In genomic region chr19:5628919-5629481, GRCh38 we compare ENCODE assay signal across 10 cellular contexts. TPM values are rescaled to one million over a fixed set of nuclear protein-coding genes. Genes with fewer than 3 reads are reported as not detected.
A peak's percentile ranks its signal among the peaks of the same experiment; 100 is the strongest.
DNase-seq lines count a peak whose midpoint lies in the region; ATAC-seq and TF ChIP-seq lines count a peak whose summit lies in the region.
"Had no signal": no experiment of that assay in that cellular context is flagged by ENCODE, and none has a peak within 500 bp of the region (broad histone marks: within the 10 kb centered on the region; RNA-seq: fewer than 3 reads in every experiment).

No MANE protein-coding gene starts in this region.

- H2AFZ ChIP-seq in DND-41 (ENCODE audit: low read depth, low read length) (no peak overlapping the region), Loucy (ENCODE audit: low read length) (no peak overlapping the region)

- H3K4me3 ChIP-seq in DND-41 (ENCODE audit: low read depth in 1 of 2, low read length in 2 of 2) (no peak overlapping the region), Loucy (ENCODE audit: low read length, poor library complexity, severe bottlenecking) (peak overlapping the region; percentile 100), neutrophil (ENCODE audit: low read depth in 1 of 2, low read length in 1 of 2) (peak overlapping the region in 1 of 2 experiments; percentile 5), coronary artery (no peak overlapping the region)

- CTCF ChIA-PET in activated CD4-positive, alpha-beta memory T cell treated with anti-CD3 and anti-CD28 coated beads, Interleukin-2, amount 10 ng/mL, durations not matched to agents 7 days and 5 days (lab: Charles Lee), result no interaction called here

- POLR2A ChIA-PET in activated CD4-positive, alpha-beta memory T cell treated with anti-CD3 and anti-CD28 coated beads, Interleukin-2, amount 10 ng/mL, durations not matched to agents 7 days and 5 days (lab: Charles Lee), result interaction anchor here (0.8 kb wide), 1 partner anchor 44 kb away, joined by 3 read pairs; no protein-coding TSS in a partner anchor

- H3K27ac Mint-ChIP-seq in activated CD4-positive, alpha-beta memory T cell treated with anti-CD3 and anti-CD28 coated beads, Interleukin-2, amount 10 ng/mL, durations not matched to agents 7 days and 5 days, result peak overlapping the region; percentile 9

- H3F3A ChIP-seq in Loucy (ENCODE audit: low read depth), result no peaks in the 10 kb centered on the region

- H3K9me2 ChIP-seq in Loucy (replicated peaks; ENCODE audit: low read depth, low read length), result no peaks in the 10 kb centered on the region

- peak overlapping the region; percentile 28 for H3K4me2 ChIP-seq in DND-41 (ENCODE audit: insufficient read depth, low read length)
- peak overlapping the region; percentile 99 for H3K4me2 ChIP-seq in Loucy (ENCODE audit: low read depth, low read length, poor library complexity, severe bottlenecking)

- DNase-seq in DND-41, result no peak
- no peak for DNase-seq in activated CD4-positive, alpha-beta memory T cell treated with anti-CD3 and anti-CD28 coated beads, Interleukin-2, amount 10 ng/mL, durations not matched to agents 7 days and 5 days
- DNase-seq in coronary artery (ENCODE audit: low spot score), result no peak
- DNase-seq in DMS53 treated with DMSO at 0.1 percent for 48 hours (lab: John Stamatoyannopoulos, UW; ENCODE audit: unreplicated experiment), result no peak
- DNase-seq: left ventricle myocardium superior, NCI-H524 treated with DMSO at 0.1 percent for 48 hours had no signal

- H3K27ac ChIP-seq in DND-41 (ENCODE audit: low read length), result no peak overlapping the region
- H3K27ac ChIP-seq in neutrophil, result peak overlapping the region; percentile 78
- no peak overlapping the region for H3K27ac ChIP-seq in coronary artery

- H3K27me3 ChIP-seq in DND-41 (ENCODE audit: insufficient read depth, low read length, poor library complexity) (no peaks in the 10 kb centered on the region), Loucy (ENCODE audit: insufficient read depth, low read length, poor library complexity, severe bottlenecking) (no peaks in the 10 kb centered on the region), neutrophil (no peaks in the 10 kb centered on the region)

- H3K9me3 ChIP-seq in DND-41 (ENCODE audit: insufficient read depth, low read length, severe bottlenecking), result no peaks in the 10 kb centered on the region
- no peaks in the 10 kb centered on the region for H3K9me3 ChIP-seq in Loucy (ENCODE audit: insufficient read depth, low read depth, low read length)
- no peaks in the 10 kb centered on the region for H3K9me3 ChIP-seq in neutrophil

- H3K27me3 Mint-ChIP-seq in activated CD4-positive, alpha-beta memory T cell treated with anti-CD3 and anti-CD28 coated beads, Interleukin-2, amount 10 ng/mL, durations not matched to agents 7 days and 5 days, result no peaks in the 10 kb centered on the region

- H4K20me1 ChIP-seq in DND-41 (ENCODE audit: insufficient read depth, low read length) (peaks cover 90% of the 10 kb centered on the region), Loucy (ENCODE audit: insufficient read depth, low read length, poor library complexity, severe bottlenecking) (peaks cover 94% of the 10 kb centered on the region)

- peaks cover 88% of the 10 kb centered on the region for H3K36me3 ChIP-seq in DND-41 (ENCODE audit: insufficient read depth, low read length)
- H3K36me3 ChIP-seq in Loucy (ENCODE audit: insufficient read depth, low read length), result peaks cover 60% of the 10 kb centered on the region
- H3K36me3 ChIP-seq in neutrophil, result peaks cover 33% of the 10 kb centered on the region

- TF ChIP-seq CTCF in DND-41 (IDR thresholded peaks at IDR 0.05; ENCODE audit: borderline replicate concordance, extremely low read depth, low read length, poor library complexity, severe bottlenecking) (no peak), Loucy (conservative IDR thresholded peaks at IDR 0.05; ENCODE audit: low read length) (no peak), neutrophil (IDR thresholded peaks at IDR 0.05) (no peak), coronary artery (IDR thresholded peaks at IDR 0.05) (no peak)

- H3K9ac ChIP-seq in DND-41 (ENCODE audit: low read depth, low read length) (no peak overlapping the region), Loucy (ENCODE audit: low read depth, low read length, poor library complexity, severe bottlenecking) (peak overlapping the region; percentile 30)

- H3K4me1 ChIP-seq in DND-41 (ENCODE audit: insufficient read depth, low read length) (peaks cover 49% of the 10 kb centered on the region), Loucy (ENCODE audit: insufficient read depth, low read length, poor library complexity, severe bottlenecking) (peaks cover 63% of the 10 kb centered on the region), neutrophil (ENCODE audit: control insufficient read depth in 1 of 2, insufficient read depth in 1 of 2, low read depth in 1 of 2, low read length in 1 of 2) (peaks cover 78 to 79% of the 10 kb centered on the region in 2 experiments)

- H3K79me2 ChIP-seq in DND-41 (ENCODE audit: insufficient read depth, low read length) (peaks cover 98% of the 10 kb centered on the region), Loucy (ENCODE audit: insufficient read depth, low read length) (peaks cover 100% of the 10 kb centered on the region)

- no peaks in the 10 kb centered on the region for H3K9me3 Mint-ChIP-seq in activated CD4-positive, alpha-beta memory T cell treated with anti-CD3 and anti-CD28 coated beads, Interleukin-2, amount 10 ng/mL, durations not matched to agents 7 days and 5 days

- H3K4me1 Mint-ChIP-seq in activated CD4-positive, alpha-beta memory T cell treated with anti-CD3 and anti-CD28 coated beads, Interleukin-2, amount 10 ng/mL, durations not matched to agents 7 days and 5 days, result peaks cover 79% of the 10 kb centered on the region

- ATAC-seq in DND-41 (ENCODE audit: insufficient read depth, low read depth) (no peak), GM21619 (IDR thresholded peaks at IDR 0.05; ENCODE audit: unreplicated experiment) (no peak), GM21423 (IDR thresholded peaks at IDR 0.05; ENCODE audit: unreplicated experiment) (no peak)
- ATAC-seq: left ventricle myocardium superior had no signal

- no peak overlapping the region for H3K4me3 Mint-ChIP-seq in activated CD4-positive, alpha-beta memory T cell treated with anti-CD3 and anti-CD28 coated beads, Interleukin-2, amount 10 ng/mL, durations not matched to agents 7 days and 5 days

- H3K36me3 Mint-ChIP-seq in activated CD4-positive, alpha-beta memory T cell treated with anti-CD3 and anti-CD28 coated beads, Interleukin-2, amount 10 ng/mL, durations not matched to agents 7 days and 5 days (ENCODE audit: low read depth), result peaks cover 80% of the 10 kb centered on the region

RNA-seq across cellular contexts. Expression of gene SAFB, which starts 6.1 kb away (rescaled TPM):
- 100 to 1,000 TPM; 124 to 126 TPM for total RNA-seq in activated CD4-positive, alpha-beta memory T cell treated with anti-CD3 and anti-CD28 coated beads, Interleukin-2, amount 10 ng/mL, durations not matched to agents 7 days and 5 days

RNA-seq across cellular contexts. Expression of gene SAFB2, which starts 6.4 kb away (rescaled TPM):
- 10 to 100 TPM; 90.5 to 90.7 TPM for total RNA-seq in activated CD4-positive, alpha-beta memory T cell treated with anti-CD3 and anti-CD28 coated beads, Interleukin-2, amount 10 ng/mL, durations not matched to agents 7 days and 5 days

RNA-seq across cellular contexts. Expression of gene MICOS13, which starts 51.3 kb away (rescaled TPM):
- 10 to 100 TPM; 38.7 to 39.5 TPM for total RNA-seq in activated CD4-positive, alpha-beta memory T cell treated with anti-CD3 and anti-CD28 coated beads, Interleukin-2, amount 10 ng/mL, durations not matched to agents 7 days and 5 days

RNA-seq across cellular contexts. Expression of gene HSD11B1L, which starts 51.8 kb away (rescaled TPM):
- total RNA-seq in activated CD4-positive, alpha-beta memory T cell treated with anti-CD3 and anti-CD28 coated beads, Interleukin-2, amount 10 ng/mL, durations not matched to agents 7 days and 5 days, result 1 to 10 TPM; 2.5 to 3.2 TPM
